ENCODE assay signal across 22 cellular contexts in genomic region chr2:40037303-40037702, GRCh38.
A peak's percentile ranks its signal among the peaks of the same experiment; 100 is the strongest.
DNase-seq lines count a peak whose midpoint lies in the region; ATAC-seq and TF ChIP-seq lines count a peak whose summit lies in the region.
"Had no signal": no experiment of that assay in that cellular context is flagged by ENCODE, and none has a peak within 500 bp of the region (broad histone marks: within the 10 kb centered on the region; RNA-seq: fewer than 3 reads in every experiment).

No MANE protein-coding gene starts in this region.

- H3K27ac ChIP-seq in right atrium auricular region (no peak overlapping the region), gastroesophageal sphincter (no peak overlapping the region)
- H3K27ac ChIP-seq: A549, colonic mucosa had no signal

- DNase-seq in left ventricle myocardium superior (no peak), right atrium auricular region (ENCODE audit: low spot score) (no peak), NOMO-1 treated with dmso at 0.1 percent for 144 hours (lab: John Stamatoyannopoulos, UW; ENCODE audit: unreplicated experiment) (peak; percentile 83), erythroblast (lab: John Stamatoyannopoulos, UW) (no peak), NCI-H2171 treated with DMSO at 0.1 percent for 48 hours (lab: John Stamatoyannopoulos, UW) (no peak), GDM1 (lab: John Stamatoyannopoulos, UW) (no peak), NCI-H345 (lab: John Stamatoyannopoulos, UW) (no peak)
- DNase-seq: activated B cell treated with CpG ODN at 0.5 μM for 24 hours; activated CD8-positive, alpha-beta T cell treated with anti-CD3 and anti-CD28 coated beads, Interleukin-2, amount 10 ng/mL, durations not matched to agents 7 days and 5 days; activated T-cell treated with anti-CD3 and anti-CD28 coated beads, Interleukin-2, amount 50 U/mL, for 72 hours; CD4-positive, CD25-positive, alpha-beta regulatory T cell; colonic mucosa; kidney; NCI-H1092; NCI-H2107; NCI-H774; retina; T-helper 17 cell had no signal

- 65 to 82% methylated on average over 4 to 7 of the region's 7 CpGs for WGBS in gastroesophageal sphincter (ENCODE audit: low coverage in 1 of 2), 2 donors

- no peak for TF ChIP-seq POLR2A in gastroesophageal sphincter (IDR thresholded peaks at IDR 0.05)
- no peak for TF ChIP-seq POLR2A in erythroblast (IDR thresholded peaks at IDR 0.05; ENCODE audit: low read length)

- H3K9me3 ChIP-seq in right atrium auricular region (peaks cover 0 to 14% of the 10 kb centered on the region in 2 donors), gastroesophageal sphincter (peaks cover 0 to 12% (median 0%) of the 10 kb centered on the region in 3 donors)
- H3K9me3 ChIP-seq: A549, colonic mucosa had no signal

- no peak for TF ChIP-seq CTCF in right atrium auricular region (IDR thresholded peaks at IDR 0.05)
- no peak for TF ChIP-seq CTCF in gastroesophageal sphincter (IDR thresholded peaks at IDR 0.05)

- TF ChIP-seq EP300 in gastroesophageal sphincter (IDR thresholded peaks at IDR 0.05), result no peak

- H3K36me3 ChIP-seq in right atrium auricular region, result no peaks in the 10 kb centered on the region
- no peaks in the 10 kb centered on the region for H3K36me3 ChIP-seq in gastroesophageal sphincter
- H3K36me3 ChIP-seq: colonic mucosa had no signal

- H3K4me3 ChIP-seq in right atrium auricular region, result no peak overlapping the region
- H3K4me3 ChIP-seq in gastroesophageal sphincter, result no peak overlapping the region
- H3K4me3 ChIP-seq: A549, colonic mucosa, GM23338 had no signal

- ATAC-seq in left ventricle myocardium superior, result peak; percentile 43
- ATAC-seq in gastroesophageal sphincter, result peak; percentile 43
- ATAC-seq: A549; activated CD8-positive, alpha-beta T cell treated with anti-CD3 and anti-CD28 coated beads, Interleukin-2, amount 10 ng/mL, durations not matched to agents 7 days and 5 days; activated T-cell treated with anti-CD3 and anti-CD28 coated beads, Interleukin-2, amount 50 U/mL, for 72 hours; GM23338; stimulated activated memory B cell treated with anti-CD40 and anti-IgM and Interleukin-4, amounts not matched to agents 10 μg/mL and 1 μg/mL and 100 μg/mL, for 72 hours; T-helper 17 cell had no signal

- H3K27me3 ChIP-seq in right atrium auricular region (no peaks in the 10 kb centered on the region), gastroesophageal sphincter (no peaks in the 10 kb centered on the region)
- H3K27me3 ChIP-seq: colonic mucosa had no signal

- intact Hi-C loops in left ventricle myocardium superior (cut with micrococcal nuclease), result no loop called here

- H3K4me1 ChIP-seq in right atrium auricular region (no peaks in the 10 kb centered on the region), gastroesophageal sphincter (peaks cover 0 to 5% (median 0%) of the 10 kb centered on the region in 3 donors)
- H3K4me1 ChIP-seq: A549, colonic mucosa had no signal
